ENCODE assay signal across 8 cellular contexts in the genomic region with DNA sequence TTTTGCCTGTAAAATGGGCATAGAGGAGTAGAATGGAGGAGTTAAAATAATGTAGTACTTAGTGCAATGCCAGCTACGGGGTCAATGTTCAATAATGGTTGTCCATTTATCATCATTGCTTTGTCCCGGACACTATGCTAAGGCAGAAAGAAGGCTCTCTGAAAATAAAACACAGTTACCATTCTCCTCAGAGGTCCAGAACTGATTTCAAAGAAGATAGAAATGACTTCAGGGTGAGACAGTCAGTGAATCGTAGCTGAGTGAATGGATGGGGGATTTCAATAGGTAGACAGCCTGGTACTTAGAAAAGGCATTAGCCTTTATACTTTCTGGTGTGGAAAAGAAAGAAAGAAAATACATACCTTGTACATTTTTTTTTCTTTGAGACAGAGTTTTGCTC. TPM values are rescaled to one million over a fixed set of nuclear protein-coding genes. Genes with fewer than 3 reads are reported as not detected.
A peak's percentile ranks its signal among the peaks of the same experiment; 100 is the strongest.
DNase-seq lines count a peak whose midpoint lies in the region; ATAC-seq and TF ChIP-seq lines count a peak whose summit lies in the region.

No MANE protein-coding gene starts in this region.

- no peaks in the 10 kb centered on the region for H3K27me3 ChIP-seq in BLaER1

- peak overlapping the region; percentile 76 to 100 (median 92) for H3K4me3 Mint-ChIP-seq in IgD-negative memory B cell
- peak overlapping the region; percentile 92 for H3K4me3 Mint-ChIP-seq in natural killer cell treated with Interleukin-12 subunit alpha and Interleukin-12 subunit beta and Interleukin-15 and Interleukin-18, amount 100 ng/mL, for 72 hours

- peaks cover 10 to 24% (median 17%) of the 10 kb centered on the region in 3 donors for H3K4me1 Mint-ChIP-seq in IgD-negative memory B cell
- peaks cover 26 to 28% of the 10 kb centered on the region in 2 donors for H3K4me1 Mint-ChIP-seq in natural killer cell treated with Interleukin-12 subunit alpha and Interleukin-12 subunit beta and Interleukin-15 and Interleukin-18, amount 100 ng/mL, for 72 hours (ENCODE audit: low read depth in 2 of 2)

- H3K4me2 ChIP-seq in BLaER1, result peak overlapping the region; percentile 91

- H3K4me1 ChIP-seq in BLaER1, result peaks cover 14% of the 10 kb centered on the region

- ATAC-seq in natural killer cell treated with Interleukin-12 subunit alpha and Interleukin-12 subunit beta and Interleukin-15 and Interleukin-18, amount 100 ng/mL, for 72 hours, result no peak
- ATAC-seq in HG03342 (IDR thresholded peaks at IDR 0.05; ENCODE audit: unreplicated experiment), result no peak

- no peaks in the 10 kb centered on the region for H3K36me3 ChIP-seq in BLaER1

- H3K36me3 Mint-ChIP-seq in IgD-negative memory B cell, result peaks cover 3% of the 10 kb centered on the region
- peaks cover 6% of the 10 kb centered on the region for H3K36me3 Mint-ChIP-seq in natural killer cell treated with Interleukin-12 subunit alpha and Interleukin-12 subunit beta and Interleukin-15 and Interleukin-18, amount 100 ng/mL, for 72 hours

- H3K9ac ChIP-seq in BLaER1, result no peak overlapping the region

- no peak overlapping the region for H3K27ac ChIP-seq in BLaER1
- peak overlapping the region; percentile 91 to 97 for H3K27ac ChIP-seq in coronary artery

- H3K27me3 Mint-ChIP-seq in IgD-negative memory B cell, result no peaks in the 10 kb centered on the region
- no peaks in the 10 kb centered on the region for H3K27me3 Mint-ChIP-seq in natural killer cell treated with Interleukin-12 subunit alpha and Interleukin-12 subunit beta and Interleukin-15 and Interleukin-18, amount 100 ng/mL, for 72 hours

- DNase-seq in coronary artery (ENCODE audit: low spot score) (no peak), COLO829 (ENCODE audit: low spot score) (no peak), NCI-H82 (lab: John Stamatoyannopoulos, UW) (no peak)
- DNase-seq in natural killer cell treated with Interleukin-12 subunit alpha and Interleukin-12 subunit beta and Interleukin-15 and Interleukin-18, amount 100 ng/mL, for 72 hours (ENCODE audit: low spot score), result no peak
- DNase-seq in NK-92 treated with Interleukin-12 subunit alpha and Interleukin-12 subunit beta, amount 100 ng/mL, for 24 hours (lab: John Stamatoyannopoulos, UW), result no peak

- no peaks in the 10 kb centered on the region for H3K9me3 Mint-ChIP-seq in IgD-negative memory B cell
- no peaks in the 10 kb centered on the region for H3K9me3 Mint-ChIP-seq in natural killer cell treated with Interleukin-12 subunit alpha and Interleukin-12 subunit beta and Interleukin-15 and Interleukin-18, amount 100 ng/mL, for 72 hours

- peaks cover 21% of the 10 kb centered on the region; the same call in 1 of the 2 replicates for H4K20me1 ChIP-seq in BLaER1

- H3K27ac Mint-ChIP-seq in IgD-negative memory B cell, result peak overlapping the region; percentile 41 to 92 (median 71)
- H3K27ac Mint-ChIP-seq in natural killer cell treated with Interleukin-12 subunit alpha and Interleukin-12 subunit beta and Interleukin-15 and Interleukin-18, amount 100 ng/mL, for 72 hours, result peak overlapping the region in 1 of 2 donors; percentile 12

- H3K4me3 ChIP-seq in BLaER1 (peak overlapping the region; percentile 94), coronary artery (peak overlapping the region; percentile 88)

- TF ChIP-seq CTCF in coronary artery (IDR thresholded peaks at IDR 0.05), result no peak

- no peaks in the 10 kb centered on the region for H3K9me3 ChIP-seq in BLaER1

RNA-seq across cellular contexts. Expression of a gene that starts 1.2 kb away (rescaled TPM):
- 25.1 TPM for polyA plus RNA-seq in IgD-negative memory B cell
- 10 to 100 TPM; 23.2 to 25.4 TPM for total RNA-seq in natural killer cell treated with Interleukin-12 subunit alpha and Interleukin-12 subunit beta and Interleukin-15 and Interleukin-18, amount 100 ng/mL, for 72 hours

RNA-seq across cellular contexts. Expression of a gene that starts 50.5 kb away (rescaled TPM):
- polyA plus RNA-seq in IgD-negative memory B cell, result 16.0 TPM
- total RNA-seq in natural killer cell treated with Interleukin-12 subunit alpha and Interleukin-12 subunit beta and Interleukin-15 and Interleukin-18, amount 100 ng/mL, for 72 hours, result 10 to 100 TPM; 18.6 to 31.9 TPM
